Comparison of ENCODE assay signal across 9 cellular contexts in the genomic region with DNA sequence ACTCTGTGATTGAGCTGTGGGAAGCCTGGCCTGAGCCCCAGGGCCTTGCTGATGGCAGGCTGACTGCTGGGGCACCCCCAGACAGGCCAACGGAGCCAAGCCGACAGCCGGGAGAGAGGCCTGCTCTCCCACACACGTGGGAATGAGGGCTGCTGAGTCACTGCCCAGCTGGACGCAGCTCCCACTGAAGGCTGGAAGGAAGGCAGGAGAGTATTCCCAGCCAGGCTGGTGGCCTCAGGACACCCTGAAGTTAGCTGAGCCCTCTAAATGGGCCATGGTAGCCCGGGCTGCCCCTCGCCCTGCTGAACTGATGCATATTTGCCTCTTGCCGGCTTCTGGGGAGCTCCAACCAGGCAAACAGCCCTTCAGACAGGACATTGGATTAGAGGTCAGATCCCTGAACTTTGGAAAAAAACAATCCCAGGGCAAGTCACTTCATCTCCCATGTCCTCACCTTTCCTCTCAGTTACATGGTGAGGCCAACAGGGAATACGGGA.
A peak's percentile ranks its signal among the peaks of the same experiment; 100 is the strongest.
DNase-seq lines count a peak whose midpoint lies in the region; ATAC-seq and TF ChIP-seq lines count a peak whose summit lies in the region.
"Had no signal": no experiment of that assay in that cellular context is flagged by ENCODE, and none has a peak within 500 bp of the region (broad histone marks: within the 10 kb centered on the region; RNA-seq: fewer than 3 reads in every experiment).

No MANE protein-coding gene starts in this region.

- peaks cover 8% of the 10 kb centered on the region for H3K4me1 Mint-ChIP-seq in T-helper 17 cell
- peaks cover 20 to 28% of the 10 kb centered on the region in 2 donors for H3K4me1 Mint-ChIP-seq in stimulated activated naive B cell treated with anti-CD40 and anti-IgM and Interleukin-4, amounts not matched to agents 10 μg/mL and 1 μg/mL and 100 μg/mL, for 72 hours

- H3K9me3 Mint-ChIP-seq in stimulated activated naive B cell treated with anti-CD40 and anti-IgM and Interleukin-4, amounts not matched to agents 10 μg/mL and 1 μg/mL and 100 μg/mL, for 72 hours, result peaks cover 5 to 6% of the 10 kb centered on the region in 2 donors

- H3K9me3 ChIP-seq in T-helper 17 cell (ENCODE audit: control insufficient read depth, low read length, poor library complexity, severe bottlenecking) (no peaks in the 10 kb centered on the region), psoas muscle (no peaks in the 10 kb centered on the region)

- DNase-seq in Caki2 (ENCODE audit: low read depth), result peak; percentile 19
- no peak for DNase-seq in T-helper 17 cell
- peak; percentile 82 for DNase-seq in cardiac septum (ENCODE audit: low spot score)
- peak; percentile 91 to 95 for DNase-seq in psoas muscle
- no peak for DNase-seq in stimulated activated naive B cell treated with anti-CD40 and anti-IgM and Interleukin-4, amounts not matched to agents 10 μg/mL and 1 μg/mL and 100 μg/mL, for 72 hours
- no peak for DNase-seq in OCI-M1 (lab: John Stamatoyannopoulos, UW)

- H3K4me3 Mint-ChIP-seq in T-helper 17 cell, result no peak overlapping the region
- H3K4me3 Mint-ChIP-seq in stimulated activated naive B cell treated with anti-CD40 and anti-IgM and Interleukin-4, amounts not matched to agents 10 μg/mL and 1 μg/mL and 100 μg/mL, for 72 hours, result no peak overlapping the region

- H3K27me3 Mint-ChIP-seq in T-helper 17 cell, result peaks cover 13% of the 10 kb centered on the region
- peaks cover 22 to 72% of the 10 kb centered on the region in 2 donors for H3K27me3 Mint-ChIP-seq in stimulated activated naive B cell treated with anti-CD40 and anti-IgM and Interleukin-4, amounts not matched to agents 10 μg/mL and 1 μg/mL and 100 μg/mL, for 72 hours

- no peaks in the 10 kb centered on the region for H3K27me3 ChIP-seq in psoas muscle (ENCODE audit: insufficient read depth in 3 of 3, low read length in 2 of 3)

- ATAC-seq in T-helper 17 cell (no peak), psoas muscle (peak; percentile 77 to 86 (median 82)), GM18519 (IDR thresholded peaks at IDR 0.05; ENCODE audit: low FRiP score, unreplicated experiment) (no peak), GM21381 (IDR thresholded peaks at IDR 0.05; ENCODE audit: unreplicated experiment) (no peak)
- no peak for ATAC-seq in stimulated activated naive B cell treated with anti-CD40 and anti-IgM and Interleukin-4, amounts not matched to agents 10 μg/mL and 1 μg/mL and 100 μg/mL, for 72 hours (replicated peaks)

- H3K36me3 ChIP-seq in psoas muscle (ENCODE audit: insufficient read depth in 1 of 2, low read depth in 1 of 2), result no peaks in the 10 kb centered on the region

- peak overlapping the region; percentile 93 for H3K27ac ChIP-seq in psoas muscle

- intact Hi-C loops in cardiac septum (cut with DNase I), result no loop called here
- intact Hi-C loops in psoas muscle (cut with DNase I), result loop anchor here (2.0 to 10.0 kb wide), 5 partner anchors 34 to 381 kb away; no protein-coding TSS in a partner anchor

- no peaks in the 10 kb centered on the region for H3K36me3 Mint-ChIP-seq in T-helper 17 cell (ENCODE audit: low read depth)
- peaks cover 3 to 4% of the 10 kb centered on the region in 2 donors for H3K36me3 Mint-ChIP-seq in stimulated activated naive B cell treated with anti-CD40 and anti-IgM and Interleukin-4, amounts not matched to agents 10 μg/mL and 1 μg/mL and 100 μg/mL, for 72 hours

- TF ChIP-seq CTCF in psoas muscle (IDR thresholded peaks at IDR 0.05), result no peak

- WGBS in psoas muscle, 3 donors, result 15 to 29% (median 17%) methylated on average over 9 of the region's 9 CpGs

- H3K4me3 ChIP-seq in psoas muscle, result peak overlapping the region; percentile 12
- H3K4me3 ChIP-seq: GM12878 had no signal

- in situ Hi-C loops in Caki2 (cut with HindIII; ENCODE audit: low pct_unique_long_range_greater_than_20kb, low sequenced_read_pairs), result no loop called here

- peak overlapping the region; percentile 83 for H3K27ac Mint-ChIP-seq in T-helper 17 cell
- no peak overlapping the region for H3K27ac Mint-ChIP-seq in stimulated activated naive B cell treated with anti-CD40 and anti-IgM and Interleukin-4, amounts not matched to agents 10 μg/mL and 1 μg/mL and 100 μg/mL, for 72 hours

- peaks cover 34% of the 10 kb centered on the region for H3K4me1 ChIP-seq in psoas muscle

Comparison
In these comparisons a context has a peak if more than half of its experiments do, and no peak if none do; other contexts are left out.
1. DNase-seq: peak in Caki2 (single experiment), cardiac septum (single experiment) and psoas muscle (2 of 2); none in T-helper 17 cell (0 of 3), stimulated activated naive B cell treated with anti-CD40 and anti-IgM and Interleukin-4, amounts not matched to agents 10 μg/mL and 1 μg/mL and 100 μg/mL, for 72 hours (single experiment) and OCI-M1 (single experiment).
2. ATAC-seq: peak in psoas muscle (4 of 4); none in T-helper 17 cell (single experiment), GM18519 (single experiment), GM21381 (single experiment) and stimulated activated naive B cell treated with anti-CD40 and anti-IgM and Interleukin-4, amounts not matched to agents 10 μg/mL and 1 μg/mL and 100 μg/mL, for 72 hours (0 of 2).